8 cellular contexts compared by ENCODE assay signal in genomic region chr3:178369811-178370210, GRCh38.
"Had no signal": no experiment of that assay in that cellular context is flagged by ENCODE, and none has a peak within 500 bp of the region (broad histone marks: within the 10 kb centered on the region; RNA-seq: fewer than 3 reads in every experiment).

No MANE protein-coding gene starts in this region.

- FAIRE-seq: H1, H54, HepG2 had no signal

- H3K36me3 Mint-ChIP-seq: IgD-negative memory B cell had no signal

- H3K27ac ChIP-seq: HL-60 had no signal

- H3K4me3 ChIP-seq: GM23338 had no signal

- DNase-seq: H9, HCEC 1CT had no signal

- H2AFZ ChIP-seq: GM23338 had no signal

- H3K4me2 ChIP-seq: GM23338 had no signal

- H3K4me1 Mint-ChIP-seq: GM23338, H9, IgD-negative memory B cell had no signal

- H3K27ac Mint-ChIP-seq: GM23338, IgD-negative memory B cell had no signal

- H3K4me3 Mint-ChIP-seq: GM23338, H9, IgD-negative memory B cell had no signal

- ATAC-seq: GM23338, HepG2 had no signal
